Comparison of ENCODE assay signal across 8 cellular contexts in genomic region chr12:120709976-120710804, GRCh38. TPM values are rescaled to one million over a fixed set of nuclear protein-coding genes. Genes with fewer than 3 reads are reported as not detected.
A peak's percentile ranks its signal among the peaks of the same experiment; 100 is the strongest.
DNase-seq lines count a peak whose midpoint lies in the region; ATAC-seq and TF ChIP-seq lines count a peak whose summit lies in the region.

UNC119B (plus strand) TSS chr12:120710458; CDS start chr12:120710475, 17 bp downstream.

- H3K4me2 ChIP-seq in hepatocyte, result peak within 1 kb of the TSS; percentile 94

- peaks cover 27% of the 10 kb centered on the region for H3K4me1 ChIP-seq in hepatocyte (ENCODE audit: insufficient read depth)
- peaks cover 32% of the 10 kb centered on the region for H3K4me1 ChIP-seq in vagina

- peak within 1 kb of the TSS; percentile 95 for H2AFZ ChIP-seq in hepatocyte

- peaks cover 17% of the 10 kb centered on the region for H4K20me1 ChIP-seq in hepatocyte (ENCODE audit: insufficient read depth, poor library complexity, severe bottlenecking)

- H3K36me3 ChIP-seq in hepatocyte (replicated peaks; ENCODE audit: insufficient read depth, low read depth) (no peaks in the 10 kb centered on the region), vagina (peaks cover 0 to 12% of the 10 kb centered on the region in 2 donors)

- H3K79me2 ChIP-seq in hepatocyte, result peaks cover 49% of the 10 kb centered on the region

- H3K9me2 ChIP-seq in hepatocyte (replicated peaks; ENCODE audit: insufficient read depth), result no peaks in the 10 kb centered on the region

- intact Hi-C loops in vagina (cut with DNase I), result loop anchor here (2.0 to 5.0 kb wide), 2 partner anchors 63 to 128 kb away; partner anchors contain the start of gene POP5

- H3K4me3 ChIP-seq in LNCaP clone FGC (ENCODE audit: low read depth, low read length) (peak within 1 kb of the TSS; percentile 90), hepatocyte (peak within 1 kb of the TSS; percentile 100), vagina (peak within 1 kb of the TSS; percentile 78 to 83)

- peak; percentile 73 for ATAC-seq in GM21619 (IDR thresholded peaks at IDR 0.05; ENCODE audit: unreplicated experiment)

- H3K27me3 ChIP-seq in hepatocyte, result no peaks in the 10 kb centered on the region
- H3K27me3 ChIP-seq in vagina, result no peaks in the 10 kb centered on the region

- peak; percentile 82 for DNase-seq in DMS53 (lab: John Stamatoyannopoulos, UW)
- DNase-seq in LNCaP clone FGC (ENCODE audit: low read depth), result no peak
- DNase-seq in T-helper 22 cell (ENCODE audit: low read depth), result peak; percentile 66
- DNase-seq in anterior cingulate cortex (lab: John Stamatoyannopoulos, UW), result peak in 53 of 58 donors; percentile 12 to 78 (median 57)
- DNase-seq in hepatocyte (ENCODE audit: low spot score), result peak; percentile 86
- DNase-seq in renal cortical epithelial cell (ENCODE audit: low read depth), result no peak
- no peak for DNase-seq in vagina (ENCODE audit: extremely low spot score in 2 of 2)

- H3K9me3 ChIP-seq in hepatocyte (ENCODE audit: low read depth), result no peaks in the 10 kb centered on the region
- H3K9me3 ChIP-seq in vagina, result no peaks in the 10 kb centered on the region

- under 1% methylated on average over 50 of the region's 76 CpGs for WGBS in hepatocyte (ENCODE audit: low lambda C conversion rate, missing lambda C conversion rate)

- H3K27ac ChIP-seq in hepatocyte (peak within 1 kb of the TSS; percentile 94), vagina (peak within 1 kb of the TSS; percentile 94)

- TF ChIP-seq POLR2A in vagina (IDR thresholded peaks at IDR 0.05), result no peak

- TF ChIP-seq CTCF in LNCaP clone FGC (IDR thresholded peaks at IDR 0.05; ENCODE audit: control insufficient read depth, extremely low read depth, insufficient read depth) (no peak), hepatocyte (IDR thresholded peaks at IDR 0.05; ENCODE audit: poor library complexity) (no peak), vagina (IDR thresholded peaks at IDR 0.05) (no peak)

RNA-seq across cellular contexts. Expression of gene UNC119B, which starts in this region (rescaled TPM):
- total RNA-seq in hepatocyte (24.7 and 26.0 TPM in 2 replicates), renal cortical epithelial cell (16.8 and 68.2 TPM in 2 replicates), vagina (16.0 TPM)
- polyA plus RNA-seq in hepatocyte, result 5.2 and 10.9 TPM in 2 replicates

Comparison
In these comparisons a context has a peak if more than half of its experiments do, and no peak if none do; other contexts are left out.
1. DNase-seq: peak in DMS53 (single experiment), T-helper 22 cell (single experiment), anterior cingulate cortex (53 of 58) and hepatocyte (single experiment); none in LNCaP clone FGC (single experiment), renal cortical epithelial cell (single experiment) and vagina (0 of 2).
2. Peak in every context shown above with its lines, with median percentiles within 50 percentile points of each other: H3K4me3 ChIP-seq.